In genomic region chr6:111997078-111997862, GRCh38 we compare ENCODE assay signal across 8 cellular contexts. TPM values are rescaled to one million over a fixed set of nuclear protein-coding genes. Genes with fewer than 3 reads are reported as not detected.
DNase-seq lines count a peak whose midpoint lies in the region; ATAC-seq and FAIRE-seq lines count a peak whose summit lies in the region.

No MANE protein-coding gene starts in this region.

- intact Hi-C loops in Right ventricle myocardium inferior (cut with DNase I), result loop anchor here (1.0 to 2.0 kb wide), 2 partner anchors 124 to 287 kb away; partner anchors contain the start of gene FYN
- intact Hi-C loops in posterior vena cava (cut with DNase I), result loop anchor here (5.0 kb wide), 2 partner anchors 45 to 285 kb away; no protein-coding TSS in a partner anchor

- H3K4me1 Mint-ChIP-seq in activated naive CD4-positive, alpha-beta T cell treated with anti-CD3 and anti-CD28 coated beads, Interleukin-2, amount 10 ng/mL, durations not matched to agents 7 days and 5 days, result peaks cover 45% of the 10 kb centered on the region

- ATAC-seq in Right ventricle myocardium inferior, result peak; percentile 91

- H3K9ac ChIP-seq in GM23248, result peak overlapping the region; percentile 66

- no peaks in the 10 kb centered on the region for H3K27me3 Mint-ChIP-seq in activated naive CD4-positive, alpha-beta T cell treated with anti-CD3 and anti-CD28 coated beads, Interleukin-2, amount 10 ng/mL, durations not matched to agents 7 days and 5 days

- H3K27ac Mint-ChIP-seq in activated naive CD4-positive, alpha-beta T cell treated with anti-CD3 and anti-CD28 coated beads, Interleukin-2, amount 10 ng/mL, durations not matched to agents 7 days and 5 days, result peak overlapping the region; percentile 58

- in situ Hi-C loops in GM23248 (cut with MboI), result no loop called here

- H3K36me3 Mint-ChIP-seq in activated naive CD4-positive, alpha-beta T cell treated with anti-CD3 and anti-CD28 coated beads, Interleukin-2, amount 10 ng/mL, durations not matched to agents 7 days and 5 days, result no peaks in the 10 kb centered on the region

- H3K4me1 ChIP-seq in GM23248 (ENCODE audit: insufficient read depth), result peaks cover 23% of the 10 kb centered on the region

- H3K4me3 Mint-ChIP-seq in activated naive CD4-positive, alpha-beta T cell treated with anti-CD3 and anti-CD28 coated beads, Interleukin-2, amount 10 ng/mL, durations not matched to agents 7 days and 5 days, result peak overlapping the region; percentile 29

- no peaks in the 10 kb centered on the region for H3K9me3 Mint-ChIP-seq in activated naive CD4-positive, alpha-beta T cell treated with anti-CD3 and anti-CD28 coated beads, Interleukin-2, amount 10 ng/mL, durations not matched to agents 7 days and 5 days

- H3K79me2 ChIP-seq in GM23248 (ENCODE audit: insufficient read depth), result no peaks in the 10 kb centered on the region

- H3K4me2 ChIP-seq in GM23248 (ENCODE audit: unreplicated experiment), result peak overlapping the region; percentile 76

- H3F3A ChIP-seq in GM23248 (ENCODE audit: insufficient read depth), result no peaks in the 10 kb centered on the region

- FAIRE-seq in urothelium cell line (lab: Jason Lieb, UNC), result no peak

- no peaks in the 10 kb centered on the region for H3K9me3 ChIP-seq in GM23248 (ENCODE audit: low read depth)

- H3K4me3 ChIP-seq in GM23248, result peak overlapping the region; percentile 57

- no peaks in the 10 kb centered on the region for H3K9me2 ChIP-seq in GM23248 (ENCODE audit: insufficient read depth)

- H3K36me3 ChIP-seq in GM23248 (ENCODE audit: low read depth), result no peaks in the 10 kb centered on the region

- no peaks in the 10 kb centered on the region for H4K20me1 ChIP-seq in GM23248 (ENCODE audit: insufficient read depth)

- CTCF ChIA-PET in activated naive CD4-positive, alpha-beta T cell treated with anti-CD3 and anti-CD28 coated beads, Interleukin-2, amount 10 ng/mL, durations not matched to agents 7 days and 5 days (lab: Charles Lee), result interaction anchor here (0.6 to 5.7 kb wide), 21 partner anchors 12 to 305 kb away, joined by 3 to 59 read pairs (median 4); partner anchors contain the start of gene FYN

- DNase-seq in DMS114 treated with DMSO at 0.1 percent for 48 hours (lab: John Stamatoyannopoulos, UW; ENCODE audit: unreplicated experiment) (peak; percentile 61), GM23248 (peak; percentile 89), NCI-H1105 (lab: John Stamatoyannopoulos, UW) (peak; percentile 87), SKM-1 (lab: John Stamatoyannopoulos, UW; ENCODE audit: unreplicated experiment) (peak; percentile 48), Right ventricle myocardium inferior (ENCODE audit: missing footprints) (peak; percentile 88), posterior vena cava (ENCODE audit: low spot score) (peak; percentile 93), urothelium cell line (ENCODE audit: low spot score) (peak; percentile 68)
- peak; percentile 87 for DNase-seq in activated naive CD4-positive, alpha-beta T cell treated with anti-CD3 and anti-CD28 coated beads, Interleukin-2, amount 10 ng/mL, durations not matched to agents 7 days and 5 days

- WGBS in GM23248 (ENCODE audit: low coverage in 1 of 2, low lambda C conversion rate in 2 of 2, missing lambda C conversion rate in 2 of 2), 2 experiments, result 12 to 13% methylated on average over 24 of the region's 24 CpGs

- no peak overlapping the region for H3K27ac ChIP-seq in GM23248

- peak overlapping the region; percentile 87 for H2AFZ ChIP-seq in GM23248

- H3K27me3 ChIP-seq in GM23248 (replicated peaks; ENCODE audit: insufficient read depth), result no peaks in the 10 kb centered on the region

RNA-seq across cellular contexts. Expression of gene CCN6, which starts 56.6 kb away (rescaled TPM):
- not detected in 2 replicates for total RNA-seq in GM23248 (2014; rRNA removed; shearing (Covaris generic))
- 0.48 and 0.57 TPM in 2 replicates for polyA plus RNA-seq in GM23248 (2016; fragmentation: Nextera tagmentation; extraction: Ambion mirVana)
- not detected for total RNA-seq in Right ventricle myocardium inferior
- not detected for total RNA-seq in posterior vena cava
